ENCODE assay signal across 15 cellular contexts in genomic region chr5:81422671-81423070, GRCh38. TPM values are rescaled to one million over a fixed set of nuclear protein-coding genes. Genes with fewer than 3 reads are reported as not detected.
A peak's percentile ranks its signal among the peaks of the same experiment; 100 is the strongest.
DNase-seq lines count a peak whose midpoint lies in the region; ATAC-seq and TF ChIP-seq lines count a peak whose summit lies in the region.
"Had no signal": no experiment of that assay in that cellular context is flagged by ENCODE, and none has a peak within 500 bp of the region (broad histone marks: within the 10 kb centered on the region; RNA-seq: fewer than 3 reads in every experiment).

No MANE protein-coding gene starts in this region.

- H3K36me3 ChIP-seq in SJSA1 = no peaks in the 10 kb centered on the region

- no peak for TF ChIP-seq CTCF in fibroblast of pulmonary artery (IDR thresholded peaks at IDR 0.05; ENCODE audit: low read length, missing control alignments)

- H3K9me3 ChIP-seq in SJSA1 (replicated peaks) = no peaks in the 10 kb centered on the region

- no peak overlapping the region for H3K4me3 ChIP-seq in SJSA1
- H3K4me3 ChIP-seq in fibroblast of pulmonary artery (replicated peaks; ENCODE audit: low read depth, low read length) = no peak overlapping the region

- ATAC-seq in GM21423 (IDR thresholded peaks at IDR 0.05; ENCODE audit: unreplicated experiment) = no peak
- no peak for ATAC-seq in GM18861 (IDR thresholded peaks at IDR 0.05; ENCODE audit: unreplicated experiment)
- ATAC-seq: stimulated activated naive CD8-positive, alpha-beta T cell treated with anti-CD3 and anti-CD28 coated beads, Interleukin-15, amount 100 ng/mL, for 72 hours had no signal

- H3K27me3 ChIP-seq in SJSA1 (replicated peaks) = no peaks in the 10 kb centered on the region

- peak overlapping the region; percentile 92 for H3K27ac ChIP-seq in SJSA1

- peaks cover 56% of the 10 kb centered on the region for H3K4me1 ChIP-seq in SJSA1 (replicated peaks)

- DNase-seq in NCI-H82 (lab: John Stamatoyannopoulos, UW) = peak; percentile 74
- no peak for DNase-seq in NCI-H82 treated with DMSO at 0.1 percent for 48 hours (lab: John Stamatoyannopoulos, UW; ENCODE audit: unreplicated experiment)
- peak; percentile 60 to 92 for DNase-seq in SJSA1 (ENCODE audit: low read depth in 1 of 2, low spot score in 2 of 2)
- DNase-seq in fibroblast of pulmonary artery (ENCODE audit: low read depth) = peak; percentile 57
- peak; percentile 43 for DNase-seq in smooth muscle cell of the brain vasculature (ENCODE audit: low read depth, low spot score)
- no peak for DNase-seq in G401 (ENCODE audit: low spot score)
- DNase-seq: 8988T; aorta; erythroblast; NCI-H1694; nucleus accumbens; stimulated activated CD4-positive, alpha-beta T cell treated with anti-CD3 and anti-CD28 coated beads, Interleukin-2, amount 100 ng/mL, for 24 hours; stimulated activated naive CD8-positive, alpha-beta T cell treated with anti-CD3 and anti-CD28 coated beads, Interleukin-15, amount 100 ng/mL, for 72 hours had no signal

- in situ Hi-C loops in G401 (cut with HindIII; ENCODE audit: low sequenced_read_pairs) = no loop called here

RNA-seq across cellular contexts. Expression of gene ACOT12, which starts 28.7 kb away (rescaled TPM):
- not detected in 2 replicates for total RNA-seq in SJSA1 (2014; rRNA removed; shearing (Covaris generic))
- total RNA-seq in G401 (2014; rRNA removed; shearing (Covaris generic)) = not detected in 2 replicates

Comparison
In these comparisons a context has a peak if more than half of its experiments do, and no peak if none do; other contexts are left out.
1. DNase-seq: peak in NCI-H82 (single experiment), SJSA1 (2 of 2), fibroblast of pulmonary artery (single experiment) and smooth muscle cell of the brain vasculature (single experiment); none in NCI-H82 treated with DMSO at 0.1 percent for 48 hours (single experiment) and G401 (single experiment).